ENCODE assay signal across 2 cellular contexts in genomic region chr3:36707623-36708409, GRCh38.
TF ChIP-seq lines count a peak whose summit lies in the region.

No MANE protein-coding gene starts in this region.

TF ChIP-seq in A549, 52 proteins besides CTCF, POLR2A, EP300 and RAD21 (continued from another document):
- no peak for TF ChIP-seq FOSL2 (IDR thresholded peaks at IDR 0.05)
- TF ChIP-seq FOSL2 (CRISPR knock-in tag; IDR thresholded peaks at IDR 0.05) = peak; percentile 80
- peak in 1 of 2 experiments; percentile 52; a peak in 1 of 4 replicates for TF ChIP-seq CEBPB (IDR thresholded peaks at IDR 0.05)

TF ChIP-seq in GM12878, 131 proteins besides CTCF, POLR2A, EP300 and RAD21 (continued from another document):
- 0 out of 2 replicates have a peak, but pooled peaks have one; percentile 20 for TF ChIP-seq PKNOX1 (IDR thresholded peaks at IDR 0.05)
- TF ChIP-seq, protein P1, sequence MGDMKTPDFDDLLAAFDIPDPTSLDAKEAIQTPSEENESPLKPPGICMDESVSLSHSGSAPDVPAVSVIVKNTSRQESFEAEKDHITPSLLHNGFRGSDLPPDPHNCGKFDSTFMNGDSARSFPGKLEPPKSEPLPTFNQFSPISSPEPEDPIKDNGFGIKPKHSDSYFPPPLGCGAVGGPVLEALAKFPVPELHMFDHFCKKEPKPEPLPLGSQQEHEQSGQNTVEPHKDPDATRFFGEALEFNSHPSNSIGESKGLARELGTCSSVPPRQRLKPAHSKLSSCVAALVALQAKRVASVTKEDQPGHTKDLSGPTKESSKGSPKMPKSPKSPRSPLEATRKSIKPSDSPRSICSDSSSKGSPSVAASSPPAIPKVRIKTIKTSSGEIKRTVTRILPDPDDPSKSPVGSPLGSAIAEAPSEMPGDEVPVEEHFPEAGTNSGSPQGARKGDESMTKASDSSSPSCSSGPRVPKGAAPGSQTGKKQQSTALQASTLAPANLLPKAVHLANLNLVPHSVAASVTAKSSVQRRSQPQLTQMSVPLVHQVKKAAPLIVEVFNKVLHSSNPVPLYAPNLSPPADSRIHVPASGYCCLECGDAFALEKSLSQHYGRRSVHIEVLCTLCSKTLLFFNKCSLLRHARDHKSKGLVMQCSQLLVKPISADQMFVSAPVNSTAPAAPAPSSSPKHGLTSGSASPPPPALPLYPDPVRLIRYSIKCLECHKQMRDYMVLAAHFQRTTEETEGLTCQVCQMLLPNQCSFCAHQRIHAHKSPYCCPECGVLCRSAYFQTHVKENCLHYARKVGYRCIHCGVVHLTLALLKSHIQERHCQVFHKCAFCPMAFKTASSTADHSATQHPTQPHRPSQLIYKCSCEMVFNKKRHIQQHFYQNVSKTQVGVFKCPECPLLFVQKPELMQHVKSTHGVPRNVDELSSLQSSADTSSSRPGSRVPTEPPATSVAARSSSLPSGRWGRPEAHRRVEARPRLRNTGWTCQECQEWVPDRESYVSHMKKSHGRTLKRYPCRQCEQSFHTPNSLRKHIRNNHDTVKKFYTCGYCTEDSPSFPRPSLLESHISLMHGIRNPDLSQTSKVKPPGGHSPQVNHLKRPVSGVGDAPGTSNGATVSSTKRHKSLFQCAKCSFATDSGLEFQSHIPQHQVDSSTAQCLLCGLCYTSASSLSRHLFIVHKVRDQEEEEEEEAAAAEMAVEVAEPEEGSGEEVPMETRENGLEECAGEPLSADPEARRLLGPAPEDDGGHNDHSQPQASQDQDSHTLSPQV (IDR thresholded peaks at IDR 0.05) = no peak
- no peak for TF ChIP-seq RBBP5 (conservative IDR thresholded peaks at IDR 0.05)
- TF ChIP-seq PRDM15 (CRISPR knock-in tag; IDR thresholded peaks at IDR 0.05) = no peak
- TF ChIP-seq NR2F1 (conservative IDR thresholded peaks at IDR 0.05) = no peak
- no peak for TF ChIP-seq ETV6 (conservative IDR thresholded peaks at IDR 0.05 in 1 of 2, IDR thresholded peaks at IDR 0.05 in 1 of 2; ENCODE audit: borderline replicate concordance in 1 of 2, low read depth in 1 of 2)
